In the genomic region with DNA sequence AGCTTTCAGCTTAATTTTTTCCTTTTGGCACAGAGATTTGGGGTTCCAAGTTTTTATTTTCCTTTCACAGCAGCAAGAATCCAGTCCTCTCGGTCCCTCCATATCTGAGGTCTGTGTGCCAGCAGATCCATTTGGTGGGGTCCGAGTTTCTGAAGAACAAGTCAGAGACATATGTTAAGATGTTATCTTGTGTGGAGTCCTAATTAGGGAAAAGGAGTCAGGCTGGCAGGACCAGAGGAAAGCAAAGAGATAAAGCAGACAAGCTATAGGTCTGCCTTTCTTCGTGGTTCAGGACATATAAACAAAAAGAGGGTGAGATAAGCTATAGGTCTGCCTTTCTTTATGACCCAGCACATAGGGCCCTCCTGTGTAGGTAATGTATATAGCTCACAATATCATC, we compare ENCODE assay signal across 24 cellular contexts. TPM values are rescaled to one million over a fixed set of nuclear protein-coding genes. Genes with fewer than 3 reads are reported as not detected.
DNase-seq lines count a peak whose midpoint lies in the region; ATAC-seq and TF ChIP-seq lines count a peak whose summit lies in the region.
"Had no signal": no experiment of that assay in that cellular context is flagged by ENCODE, and none has a peak within 500 bp of the region (broad histone marks: within the 10 kb centered on the region; RNA-seq: fewer than 3 reads in every experiment).

No MANE protein-coding gene starts in this region.

- DNase-seq in HFFc6 (no peak), islet precursor cell (peak; percentile 74), GM10266 (ENCODE audit: extremely low spot score) (no peak), NCI-H510A (lab: John Stamatoyannopoulos, UW) (no peak), putamen (ENCODE audit: low spot score) (no peak), D341Med (ENCODE audit: low spot score) (no peak)
- DNase-seq: CD4-positive, alpha-beta T cell; COR-L47; DMS153; EL; Karpas-422; MV-4-11; NCI-H1105 treated with DMSO at 0.1 percent for 48 hours; NCI-H1694; NCI-H2081; NCI-H2171; NCI-H345; NCI-H524 treated with DMSO at 0.1 percent for 48 hours; NCI-H82; SW 1271 had no signal

- peaks cover 3% of the 10 kb centered on the region; the same call in 1 of the 2 replicates for H3K27me3 Mint-ChIP-seq in HFFc6 (ENCODE audit: insufficient read depth)
- H3K27me3 Mint-ChIP-seq: CD4-positive, alpha-beta T cell; IgD-negative memory B cell had no signal

- peak; percentile 58 for ATAC-seq in SK-N-SH treated with all-trans-retinoic acid at 6 μM for 48 hours
- ATAC-seq: GM12878, Right ventricle myocardium inferior had no signal

- peak overlapping the region; percentile 19; the same call in 1 of the 2 replicates for H3K27ac Mint-ChIP-seq in HFFc6
- H3K27ac Mint-ChIP-seq: CD4-positive, alpha-beta T cell; IgD-negative memory B cell had no signal

- no peaks in the 10 kb centered on the region for H3K9me3 Mint-ChIP-seq in HFFc6
- H3K9me3 Mint-ChIP-seq: CD4-positive, alpha-beta T cell had no signal

- no peaks in the 10 kb centered on the region for H3K36me3 Mint-ChIP-seq in HFFc6 (ENCODE audit: low read depth)

- TF ChIP-seq CTCF in HFFc6 (IDR thresholded peaks at IDR 0.05) (no peak), GM10266 (IDR thresholded peaks at IDR 0.05; ENCODE audit: control insufficient read depth, insufficient read depth, low read depth, missing control alignments) (no peak)

- no peak overlapping the region for H3K4me3 Mint-ChIP-seq in HFFc6
- H3K4me3 Mint-ChIP-seq: CD4-positive, alpha-beta T cell; IgD-negative memory B cell had no signal

- H3K4me1 Mint-ChIP-seq in HFFc6 (ENCODE audit: low read depth): peaks cover 44% of the 10 kb centered on the region
- H3K4me1 Mint-ChIP-seq: IgD-negative memory B cell had no signal

TF ChIP-seq in SK-N-SH treated with all-trans-retinoic acid at 6 μM for 48 hours, 23 proteins besides CTCF, POLR2A, EP300 and RAD21:
- no peak for TF ChIP-seq PPARA (CRISPR knock-in tag; IDR thresholded peaks at IDR 0.05; ENCODE audit: borderline replicate concordance)
- TF ChIP-seq ISL1 (CRISPR knock-in tag; IDR thresholded peaks at IDR 0.05): peak; percentile 84
- peak; percentile 47; the same call in 1 of the 2 replicates for TF ChIP-seq TCF4 (CRISPR knock-in tag; IDR thresholded peaks at IDR 0.05; ENCODE audit: borderline replicate concordance)
TF ChIP-seq in SK-N-SH treated with all-trans-retinoic acid at 6 μM for 48 hours: peak in this region for 2.

RNA-seq across cellular contexts. Expression of a gene that starts 54.9 kb away (rescaled TPM):
- 100 to 1,000 TPM; 135 to 176 (median 154) TPM for total RNA-seq in HFFc6 (2021; fragmentation: NEBNext Ultra II Directional; extraction: Animal tissue kit (Norgen Biotek cat#: 25700))
